In genomic region chr22:37739000-37739399, GRCh38 we compare ENCODE assay signal across 12 cellular contexts. TPM values are rescaled to one million over a fixed set of nuclear protein-coding genes. Genes with fewer than 3 reads are reported as not detected.
DNase-seq lines count a peak whose midpoint lies in the region; ATAC-seq and TF ChIP-seq lines count a peak whose summit lies in the region.
"Had no signal": no experiment of that assay in that cellular context is flagged by ENCODE, and none has a peak within 500 bp of the region (broad histone marks: within the 10 kb centered on the region; RNA-seq: fewer than 3 reads in every experiment).

No MANE protein-coding gene starts in this region.

- H3K27ac Mint-ChIP-seq in MCF 10A (ENCODE audit: low read depth, unreplicated experiment), result no peak overlapping the region
- H3K27ac Mint-ChIP-seq: activated naive CD8-positive, alpha-beta T cell treated with anti-CD3 and anti-CD28 coated beads, Interleukin-2, amount 50 U/mL, for 24 hours had no signal

- H3K4me3 Mint-ChIP-seq in MCF 10A (ENCODE audit: unreplicated experiment), result no peak overlapping the region
- H3K4me3 Mint-ChIP-seq in activated T-cell treated with anti-CD3 and anti-CD28 coated beads, Interleukin-2, amount 50 U/mL, for 4 hours, result no peak overlapping the region
- H3K4me3 Mint-ChIP-seq: activated naive CD8-positive, alpha-beta T cell treated with anti-CD3 and anti-CD28 coated beads, Interleukin-2, amount 50 U/mL, for 24 hours had no signal

- no peaks in the 10 kb centered on the region for H3K4me1 ChIP-seq in breast epithelium
- peaks cover 0 to 54% (median 30%) of the 10 kb centered on the region in 3 donors for H3K4me1 ChIP-seq in gastroesophageal sphincter
- peaks cover 67 to 68% of the 10 kb centered on the region in 2 experiments for H3K4me1 ChIP-seq in neutrophil (ENCODE audit: control insufficient read depth in 1 of 2, insufficient read depth in 1 of 2, low read depth in 1 of 2, low read length in 1 of 2)
- H3K4me1 ChIP-seq in SJCRH30, result peaks cover 19% of the 10 kb centered on the region

- no peaks in the 10 kb centered on the region for H3K36me3 Mint-ChIP-seq in MCF 10A (ENCODE audit: insufficient read depth, unreplicated experiment)
- no peaks in the 10 kb centered on the region for H3K36me3 Mint-ChIP-seq in activated T-cell treated with anti-CD3 and anti-CD28 coated beads, Interleukin-2, amount 50 U/mL, for 4 hours (ENCODE audit: insufficient read depth)

- 48% methylated on average over 5 of the region's 11 CpGs; no CpG with 5 or more reads in 1 of the 2 donors for WGBS in gastroesophageal sphincter (ENCODE audit: low coverage in 1 of 2), 2 donors

- DNase-seq in breast epithelium (ENCODE audit: low spot score in 2 of 2), result peak in 1 of 2 donors; percentile 41
- DNase-seq in MCF 10A (ENCODE audit: unreplicated experiment), result no peak
- DNase-seq in NCI-H2196 (lab: John Stamatoyannopoulos, UW; ENCODE audit: unreplicated experiment), result no peak
- DNase-seq in activated T-cell treated with anti-CD3 and anti-CD28 coated beads, Interleukin-2, amount 50 U/mL, for 4 hours, result no peak
- DNase-seq in coronary artery (ENCODE audit: low spot score), result no peak
- DNase-seq in SJCRH30, result no peak
- DNase-seq: 8988T; activated naive CD8-positive, alpha-beta T cell treated with anti-CD3 and anti-CD28 coated beads, Interleukin-2, amount 50 U/mL, for 24 hours; stimulated activated CD4-positive, alpha-beta T cell treated with anti-CD3 and anti-CD28 coated beads, Interleukin-1b, Interleukin-23, amount 100 ng/mL, for 48 hours; stimulated activated naive CD8-positive, alpha-beta T cell treated with anti-CD3 and anti-CD28 coated beads, Interleukin-15, Interleukin-2, amounts not matched to agents 100 U/mL and 50 U/mL, for 24 hours had no signal

- no peaks in the 10 kb centered on the region for H3K27me3 Mint-ChIP-seq in MCF 10A (ENCODE audit: insufficient read depth, unreplicated experiment)
- no peaks in the 10 kb centered on the region for H3K27me3 Mint-ChIP-seq in activated T-cell treated with anti-CD3 and anti-CD28 coated beads, Interleukin-2, amount 50 U/mL, for 4 hours (ENCODE audit: low read depth)

- no TSS peak for BruUV-seq in MCF 10A (replicated peaks; lab: Mats Ljungman, UMichigan)

- no peak overlapping the region for H3K4me3 ChIP-seq in breast epithelium
- no peak overlapping the region for H3K4me3 ChIP-seq in gastroesophageal sphincter
- peak overlapping the region; percentile 53 to 56 for H3K4me3 ChIP-seq in neutrophil (ENCODE audit: low read depth in 1 of 2, low read length in 1 of 2)
- no peak overlapping the region for H3K4me3 ChIP-seq in coronary artery
- H3K4me3 ChIP-seq in SJCRH30, result no peak overlapping the region

- intact Hi-C loops in breast epithelium (cut with DNase I; ENCODE audit: low total_unique reads) (loop anchor here (5.0 kb wide), 1 partner anchor 52 kb away; the partner anchor contains the start of gene NOL12), MCF 10A (cut with micrococcal nuclease) (no loop called here)

- H3K27ac ChIP-seq in breast epithelium (peak overlapping the region; percentile 50 to 79), gastroesophageal sphincter (peak overlapping the region in 3 of 4 donors; percentile 56 to 96 (median 57)), neutrophil (peak overlapping the region; percentile 96), coronary artery (peak overlapping the region in 1 of 2 donors; percentile 60), SJCRH30 (no peak overlapping the region)

- CTCF ChIA-PET in MCF 10A (lab: Yijun Ruan, JAX), result no interaction called here

- TF ChIP-seq CTCF in breast epithelium (IDR thresholded peaks at IDR 0.05) (no peak), MCF 10A (IDR thresholded peaks at IDR 0.05; ENCODE audit: unreplicated experiment) (no peak), gastroesophageal sphincter (IDR thresholded peaks at IDR 0.05) (no peak), neutrophil (IDR thresholded peaks at IDR 0.05) (no peak), coronary artery (IDR thresholded peaks at IDR 0.05) (no peak)

- H3K9me3 ChIP-seq in breast epithelium, result no peaks in the 10 kb centered on the region
- H3K9me3 ChIP-seq in gastroesophageal sphincter, result no peaks in the 10 kb centered on the region
- H3K9me3 ChIP-seq in neutrophil, result no peaks in the 10 kb centered on the region
- H3K9me3 ChIP-seq in SJCRH30 (replicated peaks), result no peaks in the 10 kb centered on the region

- H3K9me3 Mint-ChIP-seq in MCF 10A (ENCODE audit: unreplicated experiment), result no peaks in the 10 kb centered on the region
- H3K9me3 Mint-ChIP-seq in activated T-cell treated with anti-CD3 and anti-CD28 coated beads, Interleukin-2, amount 50 U/mL, for 4 hours, result no peaks in the 10 kb centered on the region
- H3K9me3 Mint-ChIP-seq: activated naive CD8-positive, alpha-beta T cell treated with anti-CD3 and anti-CD28 coated beads, Interleukin-2, amount 50 U/mL, for 24 hours had no signal

- no peak for TF ChIP-seq POLR2A in breast epithelium (IDR thresholded peaks at IDR 0.05)
- TF ChIP-seq POLR2A in gastroesophageal sphincter (IDR thresholded peaks at IDR 0.05), result no peak

- H3K36me3 ChIP-seq in breast epithelium (no peaks in the 10 kb centered on the region), gastroesophageal sphincter (no peaks in the 10 kb centered on the region), neutrophil (peaks cover 5% of the 10 kb centered on the region), SJCRH30 (no peaks in the 10 kb centered on the region)

- ATAC-seq in gastroesophageal sphincter, result peak; percentile 68
- no peak for ATAC-seq in activated T-cell treated with anti-CD3 and anti-CD28 coated beads, Interleukin-2, amount 50 U/mL, for 4 hours
- ATAC-seq: activated naive CD8-positive, alpha-beta T cell treated with anti-CD3 and anti-CD28 coated beads, Interleukin-2, amount 50 U/mL, for 24 hours; stimulated activated naive CD8-positive, alpha-beta T cell treated with anti-CD3 and anti-CD28 coated beads, Interleukin-15, Interleukin-2, amounts not matched to agents 100 U/mL and 50 U/mL, for 24 hours had no signal

- peaks cover 13% of the 10 kb centered on the region for H3K4me1 Mint-ChIP-seq in MCF 10A (ENCODE audit: insufficient read depth, unreplicated experiment)
- H3K4me1 Mint-ChIP-seq in activated T-cell treated with anti-CD3 and anti-CD28 coated beads, Interleukin-2, amount 50 U/mL, for 4 hours (ENCODE audit: low read depth), result no peaks in the 10 kb centered on the region

- POLR2A ChIA-PET in MCF 10A (lab: Yijun Ruan, JAX), result interaction anchor here (1.4 kb wide), 1 partner anchor 9 kb away, joined by 3 read pairs; no protein-coding TSS in a partner anchor

- TF ChIP-seq EP300 in gastroesophageal sphincter (IDR thresholded peaks at IDR 0.05), result no peak

- H3K27me3 ChIP-seq in breast epithelium (no peaks in the 10 kb centered on the region), gastroesophageal sphincter (no peaks in the 10 kb centered on the region), neutrophil (no peaks in the 10 kb centered on the region), SJCRH30 (0 out of 2 replicates have a peak, but pooled peaks cover 4% of the 10 kb centered on the region)

RNA-seq across cellular contexts. Expression of gene TRIOBP, which starts 42.2 kb away (rescaled TPM):
- 10 to 100 TPM; 78.3 to 95.0 (median 88.3) TPM for total RNA-seq in breast epithelium
- total RNA-seq in MCF 10A (2022), result 42.5 and 45.7 TPM in 2 replicates
- 100 to 1,000 TPM; 128 to 234 (median 137) TPM for total RNA-seq in gastroesophageal sphincter
- 10 to 100 TPM; 14.9 to 19.0 (median 17.2) TPM for total RNA-seq in activated T-cell treated with anti-CD3 and anti-CD28 coated beads, Interleukin-2, amount 50 U/mL, for 4 hours
- total RNA-seq in SJCRH30 (2014; rRNA removed; shearing (Covaris generic)), result 16.8 and 17.0 TPM in 2 replicates

RNA-seq across cellular contexts. Expression of gene NOL12, which starts 52.9 kb away (rescaled TPM):
- total RNA-seq in breast epithelium, result 10 to 100 TPM; 24.5 to 29.4 (median 24.6) TPM
- 47.1 and 50.8 TPM in 2 replicates for total RNA-seq in MCF 10A (2022)
- total RNA-seq in gastroesophageal sphincter, result 10 to 100 TPM; 16.3 to 29.1 (median 20.2) TPM
- 10 to 100 TPM; 58.7 to 66.4 (median 65.2) TPM for total RNA-seq in activated T-cell treated with anti-CD3 and anti-CD28 coated beads, Interleukin-2, amount 50 U/mL, for 4 hours
- total RNA-seq in SJCRH30 (2014; rRNA removed; shearing (Covaris generic)), result 26.2 and 28.3 TPM in 2 replicates

Comparison
In these comparisons a context has a peak if more than half of its experiments do, and no peak if none do; other contexts are left out.
1. H3K4me3 ChIP-seq: peak in neutrophil (2 of 2); none in breast epithelium (0 of 3), gastroesophageal sphincter (0 of 2), coronary artery (single experiment) and SJCRH30 (single experiment).